6 cellular contexts compared by ENCODE assay signal in the genomic region with DNA sequence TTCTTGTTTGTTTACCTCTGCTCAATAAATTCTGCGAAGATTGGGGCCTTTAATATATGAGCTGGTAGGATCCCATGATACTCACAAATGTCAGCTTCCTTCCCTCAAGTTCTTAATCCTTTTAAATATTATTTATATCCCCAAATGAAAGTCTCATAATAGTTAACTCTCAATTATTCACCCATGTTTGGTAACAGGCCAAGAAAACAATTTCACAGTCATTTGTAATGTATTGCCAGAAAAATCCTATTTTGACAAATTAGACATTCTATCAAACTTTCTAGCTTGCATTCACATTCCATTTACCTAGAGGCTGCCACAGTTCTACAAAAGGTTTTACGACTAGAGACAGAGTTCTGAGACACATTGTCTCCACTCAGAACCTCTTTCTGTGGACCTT.
"Had no signal": no experiment of that assay in that cellular context is flagged by ENCODE, and none has a peak within 500 bp of the region (broad histone marks: within the 10 kb centered on the region; RNA-seq: fewer than 3 reads in every experiment).

No MANE protein-coding gene starts in this region.

- H3K27me3 Mint-ChIP-seq: IgD-negative memory B cell had no signal

- DNase-seq: IMR-90, KBM-7 had no signal

- H3K4me3 Mint-ChIP-seq: IgD-negative memory B cell had no signal

- H3K27ac ChIP-seq: HL-60 had no signal

- H3K36me3 Mint-ChIP-seq: IgD-negative memory B cell had no signal

- ATAC-seq: HepG2, K562 had no signal

- H3K27ac Mint-ChIP-seq: IgD-negative memory B cell had no signal

- H3K4me3 ChIP-seq: K562 had no signal
